ENCODE assay signal across 17 cellular contexts in genomic region chr3:127204841-127205582, GRCh38. TPM values are rescaled to one million over a fixed set of nuclear protein-coding genes. Genes with fewer than 3 reads are reported as not detected.
"Had no signal": no experiment of that assay in that cellular context is flagged by ENCODE, and none has a peak within 500 bp of the region (broad histone marks: within the 10 kb centered on the region; RNA-seq: fewer than 3 reads in every experiment).

No MANE protein-coding gene starts in this region.

- H3K4me3 Mint-ChIP-seq: activated CD4-positive, alpha-beta T cell treated with anti-CD3 and anti-CD28 coated beads for 36 hours; activated naive CD4-positive, alpha-beta T cell treated with anti-CD3 and anti-CD28 coated beads, Interleukin-2, amount 50 U/mL, for 24 hours; natural killer cell treated with Interleukin-12 subunit alpha and Interleukin-12 subunit beta and Interleukin-15 and Interleukin-18, amount 100 ng/mL, for 72 hours had no signal

- H3K27me3 Mint-ChIP-seq: activated CD4-positive, alpha-beta T cell treated with anti-CD3 and anti-CD28 coated beads for 36 hours had no signal

- H3K4me3 ChIP-seq: body of pancreas, esophagus squamous epithelium, testis had no signal

- H3K27ac ChIP-seq: body of pancreas, esophagus squamous epithelium, testis, WERI-Rb-1 had no signal

- H3K36me3 ChIP-seq: esophagus squamous epithelium, WERI-Rb-1 had no signal

- H3K27me3 ChIP-seq: body of pancreas, testis had no signal

- H3K4me1 Mint-ChIP-seq: activated CD4-positive, alpha-beta T cell treated with anti-CD3 and anti-CD28 coated beads for 36 hours; activated naive CD4-positive, alpha-beta T cell treated with anti-CD3 and anti-CD28 coated beads, Interleukin-2, amount 50 U/mL, for 24 hours had no signal

- H3K9me3 Mint-ChIP-seq: activated T-helper 2 cell treated with anti-CD3 and anti-CD28 coated beads, Interferon-gamma antibody, Interleukin-2, Interleukin-4, amounts not matched to agents 10 μg/mL and 5 μg/mL and 100 μg/mL, durations not matched to agents 14 hours and 24 hours and 36 hours had no signal

- H3K27ac Mint-ChIP-seq: activated CD4-positive, alpha-beta T cell treated with anti-CD3 and anti-CD28 coated beads for 36 hours; activated naive CD4-positive, alpha-beta T cell treated with anti-CD3 and anti-CD28 coated beads, Interleukin-2, amount 50 U/mL, for 24 hours; activated T-helper 2 cell treated with anti-CD3 and anti-CD28 coated beads, Interferon-gamma antibody, Interleukin-2, Interleukin-4, amounts not matched to agents 10 μg/mL and 5 μg/mL and 100 μg/mL, durations not matched to agents 14 hours and 24 hours and 36 hours; natural killer cell treated with Interleukin-12 subunit alpha and Interleukin-12 subunit beta and Interleukin-15 and Interleukin-18, amount 100 ng/mL, for 72 hours had no signal

- H3K4me1 ChIP-seq: body of pancreas, esophagus squamous epithelium, testis had no signal

- H3K9me3 ChIP-seq: body of pancreas, esophagus squamous epithelium, testis had no signal

- H3K36me3 Mint-ChIP-seq: activated naive CD4-positive, alpha-beta T cell treated with anti-CD3 and anti-CD28 coated beads, Interleukin-2, amount 50 U/mL, for 24 hours; natural killer cell treated with Interleukin-12 subunit alpha and Interleukin-12 subunit beta and Interleukin-15 and Interleukin-18, amount 100 ng/mL, for 72 hours had no signal

- DNase-seq: activated CD4-positive, alpha-beta T cell treated with anti-CD3 and anti-CD28 coated beads for 36 hours; body of pancreas; cerebellar nuclear complex; esophagus squamous epithelium; foreskin fibroblast; occipital lobe; stimulated activated CD4-positive, alpha-beta T cell treated with anti-CD3 and anti-CD28 coated beads, Interleukin-2, amount 100 ng/mL, for 48 hours; stimulated activated naive CD8-positive, alpha-beta T cell treated with anti-CD3 and anti-CD28 coated beads, Interleukin-15, Interleukin-2, amounts not matched to agents 100 U/mL and 50 U/mL, for 24 hours; testis; WERI-Rb-1 had no signal

RNA-seq across cellular contexts. Expression of gene PRR23E, which starts 12.1 kb away (rescaled TPM):
- total RNA-seq: activated CD4-positive, alpha-beta T cell treated with anti-CD3 and anti-CD28 coated beads for 36 hours; activated CD8-positive, alpha-beta memory T cell treated with anti-CD3 and anti-CD28 coated beads for 36 hours; activated T-helper 2 cell treated with anti-CD3 and anti-CD28 coated beads, Interferon-gamma antibody, Interleukin-2, Interleukin-4, amounts not matched to agents 10 μg/mL and 5 μg/mL and 100 μg/mL, durations not matched to agents 14 hours and 24 hours and 36 hours; body of pancreas; dermis microvascular lymphatic vessel endothelial cell; esophagus squamous epithelium; left lobe of liver; natural killer cell treated with Interleukin-12 subunit alpha and Interleukin-12 subunit beta and Interleukin-15 and Interleukin-18, amount 100 ng/mL, for 72 hours; occipital lobe; pulmonary artery endothelial cell had no signal
